In the genomic region with DNA sequence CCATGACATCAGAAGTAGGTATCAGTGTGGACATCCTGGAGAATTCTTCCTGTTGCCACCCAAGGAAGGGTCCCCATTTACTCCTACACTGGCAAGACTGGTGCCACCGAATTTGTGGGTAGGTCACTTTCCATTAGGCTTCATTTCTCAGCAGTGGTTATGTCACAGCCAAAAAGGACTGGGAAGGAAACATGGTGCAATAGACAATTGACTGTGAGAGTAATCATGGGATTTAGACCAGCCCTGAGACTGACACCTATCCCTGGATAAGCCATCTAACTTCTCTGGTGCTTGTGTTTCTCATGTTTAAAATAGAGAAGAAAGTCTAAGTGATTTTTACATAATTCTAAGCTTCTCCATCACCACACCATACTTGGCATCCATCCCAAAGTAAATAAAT, we compare ENCODE assay signal across 29 cellular contexts. TPM values are rescaled to one million over a fixed set of nuclear protein-coding genes. Genes with fewer than 3 reads are reported as not detected.
DNase-seq lines count a peak whose midpoint lies in the region; ATAC-seq and TF ChIP-seq lines count a peak whose summit lies in the region.
"Had no signal": no experiment of that assay in that cellular context is flagged by ENCODE, and none has a peak within 500 bp of the region (broad histone marks: within the 10 kb centered on the region; RNA-seq: fewer than 3 reads in every experiment).

No MANE protein-coding gene starts in this region.

- TF ChIP-seq CTCF in 22Rv1 (IDR thresholded peaks at IDR 0.05): no peak
- no peak for TF ChIP-seq CTCF in fibroblast of villous mesenchyme (IDR thresholded peaks at IDR 0.05; ENCODE audit: insufficient read depth, low read depth, low read length)
- TF ChIP-seq CTCF in psoas muscle (IDR thresholded peaks at IDR 0.05): no peak

- H3K36me3 ChIP-seq in SJCRH30 (peaks cover 4% of the 10 kb centered on the region; the same call in 1 of the 2 replicates), psoas muscle (ENCODE audit: insufficient read depth in 1 of 2, low read depth in 1 of 2) (peaks cover 2 to 37% of the 10 kb centered on the region in 2 donors), H7 (replicated peaks; ENCODE audit: control insufficient read depth, insufficient read depth, low read length) (no peaks in the 10 kb centered on the region)

- H3K27me3 ChIP-seq in SJCRH30 (no peaks in the 10 kb centered on the region), psoas muscle (ENCODE audit: insufficient read depth in 3 of 3, low read length in 2 of 3) (no peaks in the 10 kb centered on the region), H7 (ENCODE audit: control insufficient read depth, insufficient read depth, low read length) (no peaks in the 10 kb centered on the region)
- H3K27me3 ChIP-seq: dorsolateral prefrontal cortex, gastroesophageal sphincter, upper lobe of right lung had no signal

- H3K4me1 ChIP-seq in SJCRH30: peaks cover 60% of the 10 kb centered on the region
- peaks cover 17% of the 10 kb centered on the region for H3K4me1 ChIP-seq in psoas muscle
- H3K4me1 ChIP-seq: gastroesophageal sphincter, upper lobe of right lung had no signal

- DNase-seq in SJCRH30 (no peak), fibroblast of villous mesenchyme (ENCODE audit: low read depth) (peak; percentile 41), psoas muscle (no peak), NCI-H2107 (lab: John Stamatoyannopoulos, UW) (no peak), H7 (no peak), SKM-1 (lab: John Stamatoyannopoulos, UW; ENCODE audit: unreplicated experiment) (no peak)
- DNase-seq: ACHN; activated naive CD4-positive, alpha-beta T cell treated with anti-CD3 and anti-CD28 coated beads, Interleukin-2, amount 50 U/mL, for 16 hours; activated T-cell treated with anti-CD3 and anti-CD28 coated beads, Interleukin-2, amount 50 U/mL, for 4 hours; anterior cingulate cortex; C1 segment of cervical spinal cord; dorsolateral prefrontal cortex; erythroblast; NCI-H1436; NCI-H2227 treated with DMSO at 0.1 percent for 48 hours; stimulated activated CD4-positive, alpha-beta T cell treated with anti-CD3 and anti-CD28 coated beads, Interleukin-12 subunit alpha, Interleukin-12 subunit beta, amount 100 ng/mL, for 4 hours; stimulated activated naive CD8-positive, alpha-beta T cell treated with anti-CD3 and anti-CD28 coated beads, Interleukin-15, amount 100 ng/mL, for 72 hours; upper lobe of right lung had no signal

- intact Hi-C loops in psoas muscle (cut with DNase I): loop anchor here in 1 of 2 donors (2.0 kb wide), 1 partner anchor 38 kb away; no protein-coding TSS in a partner anchor

- H3K27ac ChIP-seq in 22Rv1: peak overlapping the region; percentile 78
- H3K27ac ChIP-seq in SJCRH30: peak overlapping the region; percentile 57; the same call in 1 of the 2 replicates
- H3K27ac ChIP-seq in psoas muscle: peak overlapping the region; percentile 63
- H3K27ac ChIP-seq: gastroesophageal sphincter, HL-60, neutrophil, PC-9, upper lobe of right lung had no signal

- ATAC-seq in psoas muscle (peak; percentile 32 to 68 (median 51)), HG03521 (IDR thresholded peaks at IDR 0.05; ENCODE audit: unreplicated experiment) (no peak)
- ATAC-seq: gastroesophageal sphincter had no signal

- H3K9me3 ChIP-seq in SJCRH30 (replicated peaks) (no peaks in the 10 kb centered on the region; the same call in 1 of the 2 replicates), psoas muscle (no peaks in the 10 kb centered on the region)
- H3K9me3 ChIP-seq: gastroesophageal sphincter, neutrophil, upper lobe of right lung had no signal

- no peak overlapping the region for H3K4me3 ChIP-seq in SJCRH30
- no peak overlapping the region for H3K4me3 ChIP-seq in fibroblast of villous mesenchyme (ENCODE audit: low read depth, low read length)
- no peak overlapping the region for H3K4me3 ChIP-seq in psoas muscle
- no peak overlapping the region for H3K4me3 ChIP-seq in H7 (ENCODE audit: insufficient read depth, low read depth, low read length)
- H3K4me3 ChIP-seq: dorsolateral prefrontal cortex, gastroesophageal sphincter, lung, PC-9, upper lobe of right lung had no signal

- 56 to 83% (median 71%) methylated on average over 1 of the region's 1 CpG for WGBS in psoas muscle, 3 donors

RNA-seq across cellular contexts. Expression of gene SMPDL3A, which starts 10.1 kb away (rescaled TPM):
- 22.8 and 27.8 TPM in 2 replicates for total RNA-seq in SJCRH30 (2014; rRNA removed; shearing (Covaris generic))
- total RNA-seq in fibroblast of villous mesenchyme (13.4 and 21.3 TPM in 2 replicates), psoas muscle (10 to 100 TPM; 15.1 to 38.4 (median 22.5) TPM)
- polyA plus RNA-seq in psoas muscle: 10 to 100 TPM in 2 of 3 donors, 1 to 10 TPM in 1; 6.3 to 36.1 (median 35.2) TPM
- total RNA-seq in H7 (2014; rRNA removed; shearing (Covaris generic)): 0.89 and 1.8 TPM in 2 replicates

RNA-seq across cellular contexts. Expression of gene FABP7, which starts 19.6 kb away (rescaled TPM):
- 1.6 and 1.7 TPM in 2 replicates for total RNA-seq in SJCRH30 (2014; rRNA removed; shearing (Covaris generic))
- total RNA-seq in fibroblast of villous mesenchyme: not detected in 2 replicates
- 10 to 100 TPM in 2 of 4 donors, 1 to 10 TPM in 2; 3.7 to 63.6 (median 27.1) TPM for total RNA-seq in psoas muscle
- 10 to 100 TPM in 2 of 3 donors, 1 to 10 TPM in 1; 7.1 to 42.1 (median 31.3) TPM for polyA plus RNA-seq in psoas muscle
- 0.11 and 0.28 TPM in 2 replicates for total RNA-seq in H7 (2014; rRNA removed; shearing (Covaris generic))
- total RNA-seq: activated CD8-positive, alpha-beta memory T cell treated with anti-CD3 and anti-CD28 coated beads for 36 hours; activated T-cell treated with anti-CD3 and anti-CD28 coated beads, Interleukin-2, amount 50 U/mL, for 4 hours; M059J; myocyte; PC-9; upper lobe of right lung had no signal
- polyA plus RNA-seq: IgD-negative memory B cell had no signal
